34 cellular contexts compared by ENCODE assay signal in the genomic region with DNA sequence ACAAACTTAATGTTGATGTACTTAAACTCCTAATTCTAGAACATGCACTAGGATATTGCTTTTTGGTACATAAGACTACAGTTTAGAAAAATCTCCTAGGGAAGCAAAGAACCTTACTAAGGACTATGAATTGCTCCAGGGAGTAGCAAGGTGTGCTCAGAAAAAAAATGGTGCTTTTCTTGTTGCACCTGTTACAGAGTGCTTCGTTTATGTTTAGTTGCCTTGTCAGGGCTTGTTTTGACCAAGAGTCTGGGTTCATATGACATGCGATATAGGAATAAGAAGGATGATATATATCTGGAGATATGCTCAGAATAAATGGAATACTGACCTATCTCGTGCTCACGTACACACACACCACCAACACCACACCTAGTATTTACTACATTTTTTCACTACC.
"Had no signal": no experiment of that assay in that cellular context is flagged by ENCODE, and none has a peak within 500 bp of the region (broad histone marks: within the 10 kb centered on the region; RNA-seq: fewer than 3 reads in every experiment).

No MANE protein-coding gene starts in this region.

- DNase-seq: activated B cell treated with CpG ODN at 0.5 μM for 24 hours; activated CD4-positive, alpha-beta memory T cell treated with anti-CD3 and anti-CD28 coated beads, Interleukin-2, amount 10 ng/mL, durations not matched to agents 7 days and 5 days; activated CD4-positive, alpha-beta T cell treated with anti-CD3 and anti-CD28 coated beads for 4 hours; activated CD4-positive, alpha-beta T cell treated with anti-CD3 and anti-CD28 coated beads, Interleukin-2, amount 10 ng/mL, durations not matched to agents 7 days and 5 days; activated CD4-positive, alpha-beta T cell treated with anti-CD3 and anti-CD28 coated beads, Interleukin-2, amount 50 U/mL, for 48 hours; activated CD4-positive, CD25-positive, alpha-beta regulatory T cell treated with anti-CD3 and anti-CD28 coated beads, Interleukin-2, amount 50 U/mL, for 72 hours; activated CD8-positive, alpha-beta memory T cell treated with anti-CD3 and anti-CD28 coated beads for 24 hours; activated CD8-positive, alpha-beta memory T cell treated with anti-CD3 and anti-CD28 coated beads, Interleukin-2, amount 10 ng/mL, durations not matched to agents 7 days and 5 days; activated CD8-positive, alpha-beta memory T cell treated with anti-CD3 and anti-CD28 coated beads, Interleukin-2, amount 50 U/mL, for 48 hours; activated CD8-positive, alpha-beta T cell treated with anti-CD3 and anti-CD28 coated beads, Interleukin-2, amount 10 ng/mL, durations not matched to agents 7 days and 5 days; activated effector memory CD4-positive, alpha-beta T cell treated with Interleukin-2 at 50 U/mL for 16 hours; activated gamma-delta T cell; activated naive CD4-positive, alpha-beta T cell treated with anti-CD3 and anti-CD28 coated beads, Interleukin-2, amount 10 ng/mL, durations not matched to agents 7 days and 5 days; activated naive CD4-positive, alpha-beta T cell treated with Interleukin-2 at 50 U/mL for 16 hours; activated naive CD8-positive, alpha-beta T cell treated with anti-CD3 and anti-CD28 coated beads, Interleukin-2, amount 10 ng/mL, durations not matched to agents 7 days and 5 days; activated naive CD8-positive, alpha-beta T cell treated with anti-CD3 and anti-CD28 coated beads, Interleukin-2, amount 50 U/mL, for 24 hours; activated T-cell treated with anti-CD3 and anti-CD28 coated beads, Interleukin-2, amount 50 U/mL, for 24 hours; activated T-cell treated with anti-CD3 and anti-CD28 coated beads, Interleukin-2, amount 50 U/mL, for 48 hours; amygdala; anterior cingulate cortex; cerebellar nuclear complex; T-helper 1 cell; T-helper 2 cell; T-helper 9 cell had no signal

- H3K9me3 Mint-ChIP-seq: activated B cell treated with CpG ODN at 0.5 μM for 24 hours; activated CD4-positive, alpha-beta memory T cell treated with anti-CD3 and anti-CD28 coated beads, Interleukin-2, amount 10 ng/mL, durations not matched to agents 7 days and 5 days; activated CD4-positive, alpha-beta T cell treated with anti-CD3 and anti-CD28 coated beads, Interleukin-2, amount 10 ng/mL, durations not matched to agents 7 days and 5 days; activated naive CD4-positive, alpha-beta T cell treated with anti-CD3 and anti-CD28 coated beads, Interleukin-2, amount 10 ng/mL, durations not matched to agents 7 days and 5 days; activated T-cell treated with anti-CD3 and anti-CD28 coated beads, Interleukin-2, amount 50 U/mL, for 24 hours; activated T-helper 2 cell treated with anti-CD3 and anti-CD28 coated beads, Interferon-gamma antibody, Interleukin-2, Interleukin-4, amounts not matched to agents 10 μg/mL and 5 μg/mL and 100 μg/mL, durations not matched to agents 14 hours and 24 hours and 36 hours; central memory CD8-positive, alpha-beta T cell; T-helper 1 cell treated with Interleukin-12 subunit alpha and Interleukin-12 subunit beta and Interleukin-4 antibody, amounts not matched to agents 30 μg/mL and 1 μg/mL, for 36 hours; T-helper 2 cell treated with Interferon-gamma antibody and Interleukin-4, amounts not matched to agents 5 μg/mL and 100 μg/mL, for 36 hours had no signal

- FAIRE-seq: TTC549 had no signal

- H3K27me3 ChIP-seq: ascending aorta had no signal

- H3K4me3 Mint-ChIP-seq: activated B cell treated with CpG ODN at 0.5 μM for 24 hours; activated CD4-positive, alpha-beta memory T cell treated with anti-CD3 and anti-CD28 coated beads, Interleukin-2, amount 10 ng/mL, durations not matched to agents 7 days and 5 days; activated CD4-positive, alpha-beta T cell treated with anti-CD3 and anti-CD28 coated beads, Interleukin-2, amount 10 ng/mL, durations not matched to agents 7 days and 5 days; activated CD8-positive, alpha-beta memory T cell treated with anti-CD3 and anti-CD28 coated beads, Interleukin-2, amount 10 ng/mL, durations not matched to agents 7 days and 5 days; activated CD8-positive, alpha-beta T cell treated with anti-CD3 and anti-CD28 coated beads, Interleukin-2, amount 10 ng/mL, durations not matched to agents 7 days and 5 days; activated naive CD4-positive, alpha-beta T cell treated with anti-CD3 and anti-CD28 coated beads, Interleukin-2, amount 10 ng/mL, durations not matched to agents 7 days and 5 days; activated naive CD4-positive, alpha-beta T cell treated with anti-CD3 and anti-CD28 coated beads, Interleukin-2, amount 50 U/mL, for 24 hours; activated naive CD8-positive, alpha-beta T cell; activated naive CD8-positive, alpha-beta T cell treated with anti-CD3 and anti-CD28 coated beads, Interleukin-2, amount 10 ng/mL, durations not matched to agents 7 days and 5 days; activated naive CD8-positive, alpha-beta T cell treated with anti-CD3 and anti-CD28 coated beads, Interleukin-2, amount 50 U/mL, for 24 hours; activated T-cell treated with anti-CD3 and anti-CD28 coated beads, Interleukin-2, amount 50 U/mL, for 24 hours; brain; central memory CD8-positive, alpha-beta T cell; T-helper 1 cell treated with Interleukin-12 subunit alpha and Interleukin-12 subunit beta and Interleukin-4 antibody, amounts not matched to agents 30 μg/mL and 1 μg/mL, for 36 hours; T-helper 2 cell treated with Interferon-gamma antibody and Interleukin-4, amounts not matched to agents 5 μg/mL and 100 μg/mL, for 36 hours had no signal

- H3K27ac ChIP-seq: ascending aorta, VCaP had no signal

- H3K27ac Mint-ChIP-seq: activated B cell treated with CpG ODN at 0.5 μM for 24 hours; activated CD4-positive, alpha-beta memory T cell treated with anti-CD3 and anti-CD28 coated beads, Interleukin-2, amount 10 ng/mL, durations not matched to agents 7 days and 5 days; activated CD4-positive, alpha-beta T cell treated with anti-CD3 and anti-CD28 coated beads, Interleukin-2, amount 10 ng/mL, durations not matched to agents 7 days and 5 days; activated CD8-positive, alpha-beta memory T cell treated with anti-CD3 and anti-CD28 coated beads, Interleukin-2, amount 10 ng/mL, durations not matched to agents 7 days and 5 days; activated CD8-positive, alpha-beta T cell treated with anti-CD3 and anti-CD28 coated beads, Interleukin-2, amount 10 ng/mL, durations not matched to agents 7 days and 5 days; activated naive CD4-positive, alpha-beta T cell treated with anti-CD3 and anti-CD28 coated beads, Interleukin-2, amount 10 ng/mL, durations not matched to agents 7 days and 5 days; activated naive CD4-positive, alpha-beta T cell treated with anti-CD3 and anti-CD28 coated beads, Interleukin-2, amount 50 U/mL, for 24 hours; activated naive CD8-positive, alpha-beta T cell; activated naive CD8-positive, alpha-beta T cell treated with anti-CD3 and anti-CD28 coated beads, Interleukin-2, amount 10 ng/mL, durations not matched to agents 7 days and 5 days; activated naive CD8-positive, alpha-beta T cell treated with anti-CD3 and anti-CD28 coated beads, Interleukin-2, amount 50 U/mL, for 24 hours; activated T-cell treated with anti-CD3 and anti-CD28 coated beads, Interleukin-2, amount 50 U/mL, for 24 hours; activated T-helper 2 cell treated with anti-CD3 and anti-CD28 coated beads, Interferon-gamma antibody, Interleukin-2, Interleukin-4, amounts not matched to agents 10 μg/mL and 5 μg/mL and 100 μg/mL, durations not matched to agents 14 hours and 24 hours and 36 hours; brain; T-helper 1 cell treated with Interleukin-12 subunit alpha and Interleukin-12 subunit beta and Interleukin-4 antibody, amounts not matched to agents 30 μg/mL and 1 μg/mL, for 36 hours; T-helper 2 cell treated with Interferon-gamma antibody and Interleukin-4, amounts not matched to agents 5 μg/mL and 100 μg/mL, for 36 hours had no signal

- H3K9me3 ChIP-seq: ascending aorta had no signal

- H3K36me3 ChIP-seq: ascending aorta had no signal

- H3K4me3 ChIP-seq: ascending aorta had no signal

- H3K27me3 Mint-ChIP-seq: activated CD4-positive, alpha-beta T cell treated with anti-CD3 and anti-CD28 coated beads, Interleukin-2, amount 10 ng/mL, durations not matched to agents 7 days and 5 days; activated CD8-positive, alpha-beta memory T cell treated with anti-CD3 and anti-CD28 coated beads, Interleukin-2, amount 10 ng/mL, durations not matched to agents 7 days and 5 days; activated naive CD4-positive, alpha-beta T cell treated with anti-CD3 and anti-CD28 coated beads, Interleukin-2, amount 50 U/mL, for 24 hours; activated naive CD8-positive, alpha-beta T cell treated with anti-CD3 and anti-CD28 coated beads, Interleukin-2, amount 10 ng/mL, durations not matched to agents 7 days and 5 days; activated naive CD8-positive, alpha-beta T cell treated with anti-CD3 and anti-CD28 coated beads, Interleukin-2, amount 50 U/mL, for 24 hours had no signal

- H3K36me3 Mint-ChIP-seq: activated CD8-positive, alpha-beta memory T cell treated with anti-CD3 and anti-CD28 coated beads, Interleukin-2, amount 10 ng/mL, durations not matched to agents 7 days and 5 days; activated naive CD4-positive, alpha-beta T cell treated with anti-CD3 and anti-CD28 coated beads, Interleukin-2, amount 10 ng/mL, durations not matched to agents 7 days and 5 days; activated naive CD4-positive, alpha-beta T cell treated with anti-CD3 and anti-CD28 coated beads, Interleukin-2, amount 50 U/mL, for 24 hours; activated naive CD8-positive, alpha-beta T cell; activated naive CD8-positive, alpha-beta T cell treated with anti-CD3 and anti-CD28 coated beads, Interleukin-2, amount 10 ng/mL, durations not matched to agents 7 days and 5 days; brain had no signal
